12 cellular contexts compared by ENCODE assay signal in genomic region chr1:115782571-115783281, GRCh38. TPM values are rescaled to one million over a fixed set of nuclear protein-coding genes. Genes with fewer than 3 reads are reported as not detected.
DNase-seq lines count a peak whose midpoint lies in the region; ATAC-seq and TF ChIP-seq lines count a peak whose summit lies in the region.
"Had no signal": no experiment of that assay in that cellular context is flagged by ENCODE, and none has a peak within 500 bp of the region (broad histone marks: within the 10 kb centered on the region; RNA-seq: fewer than 3 reads in every experiment).

No MANE protein-coding gene starts in this region.

- ATAC-seq in foreskin keratinocyte = peak; percentile 92
- no peak for ATAC-seq in GM21515 (IDR thresholded peaks at IDR 0.05; ENCODE audit: unreplicated experiment)

- H3K27me3 Mint-ChIP-seq in MCF 10A (ENCODE audit: insufficient read depth, unreplicated experiment) = no peaks in the 10 kb centered on the region

- no peaks in the 10 kb centered on the region for H3K4me1 ChIP-seq in breast epithelium
- H3K4me1 ChIP-seq in SJSA1 (replicated peaks) = peaks cover 7% of the 10 kb centered on the region
- peaks cover 31% of the 10 kb centered on the region for H3K4me1 ChIP-seq in foreskin keratinocyte
- peaks cover 26% of the 10 kb centered on the region for H3K4me1 ChIP-seq in suprapubic skin

- peak overlapping the region; percentile 54 for H3K4me3 Mint-ChIP-seq in MCF 10A (ENCODE audit: unreplicated experiment)

- intact Hi-C loops in MCF 10A (cut with micrococcal nuclease) = no loop called here
- intact Hi-C loops in breast epithelium (cut with DNase I; ENCODE audit: low total_unique reads) = no loop called here

- 36% methylated on average over 1 of the region's 1 CpG for WGBS in suprapubic skin

- H3K9me3 Mint-ChIP-seq in MCF 10A (ENCODE audit: unreplicated experiment) = peaks cover 6% of the 10 kb centered on the region

- no peak overlapping the region for H3K27ac ChIP-seq in breast epithelium
- no peak overlapping the region for H3K27ac ChIP-seq in SJSA1
- H3K27ac ChIP-seq in foreskin keratinocyte = peak overlapping the region; percentile 84
- peak overlapping the region; percentile 67 for H3K27ac ChIP-seq in suprapubic skin
- H3K27ac ChIP-seq: ovary had no signal

- H3K27me3 ChIP-seq in breast epithelium (peaks cover 0 to 2% of the 10 kb centered on the region in 2 donors), SJSA1 (replicated peaks) (peaks cover 2% of the 10 kb centered on the region; the same call in 1 of the 2 replicates), foreskin keratinocyte (no peaks in the 10 kb centered on the region), suprapubic skin (no peaks in the 10 kb centered on the region)
- H3K27me3 ChIP-seq: BLaER1 treated with 17β-estradiol and CSF1 and Interleukin-3, amounts not matched to agents 10 nM and 100 nM; ovary had no signal

- H3K36me3 Mint-ChIP-seq in MCF 10A (ENCODE audit: insufficient read depth, unreplicated experiment) = no peaks in the 10 kb centered on the region

- TF ChIP-seq CTCF in MCF 10A (IDR thresholded peaks at IDR 0.05; ENCODE audit: unreplicated experiment) (no peak), breast epithelium (IDR thresholded peaks at IDR 0.05) (no peak), foreskin keratinocyte (conservative IDR thresholded peaks at IDR 0.05) (no peak), suprapubic skin (IDR thresholded peaks at IDR 0.05) (no peak)

- CTCF ChIA-PET in MCF 10A (lab: Yijun Ruan, JAX) = interaction anchor here (0.6 to 3.3 kb wide), 15 partner anchors 8 to 1314 kb away, joined by 3 to 30 read pairs (median 5); no protein-coding TSS in a partner anchor

- DNase-seq in MCF 10A (ENCODE audit: unreplicated experiment) = peak; percentile 93
- no peak for DNase-seq in breast epithelium (ENCODE audit: low spot score in 2 of 2)
- peak; percentile 48 to 59 for DNase-seq in SJSA1 (ENCODE audit: low read depth in 1 of 2, low spot score in 2 of 2)
- DNase-seq in foreskin keratinocyte = peak; percentile 99
- no peak for DNase-seq in suprapubic skin (ENCODE audit: low spot score in 2 of 2)
- no peak for DNase-seq in foreskin melanocyte
- DNase-seq in Ammon's horn (ENCODE audit: low spot score) = no peak
- DNase-seq: activated CD4-positive, alpha-beta T cell treated with anti-CD3 and anti-CD28 coated beads for 1 hour; H7; ovary had no signal

- POLR2A ChIA-PET in MCF 10A (lab: Yijun Ruan, JAX) = interaction anchor here (0.5 to 3.8 kb wide), 38 partner anchors 10 to 758 kb away, joined by 3 to 64 read pairs (median 4); partner anchors contain the start of genes MAB21L3, SLC22A15 and VANGL1

- TF ChIP-seq POLR2A in breast epithelium (IDR thresholded peaks at IDR 0.05) (no peak), suprapubic skin (IDR thresholded peaks at IDR 0.05) (no peak)

- TF ChIP-seq EP300 in suprapubic skin (IDR thresholded peaks at IDR 0.05) = no peak

- H3K9me3 ChIP-seq in breast epithelium = no peaks in the 10 kb centered on the region
- no peaks in the 10 kb centered on the region for H3K9me3 ChIP-seq in SJSA1 (replicated peaks)
- no peaks in the 10 kb centered on the region for H3K9me3 ChIP-seq in suprapubic skin
- H3K9me3 ChIP-seq: ovary had no signal

- H3K36me3 ChIP-seq in breast epithelium = no peaks in the 10 kb centered on the region
- no peaks in the 10 kb centered on the region for H3K36me3 ChIP-seq in SJSA1
- H3K36me3 ChIP-seq in suprapubic skin = no peaks in the 10 kb centered on the region
- H3K36me3 ChIP-seq: BLaER1 treated with 17β-estradiol and CSF1 and Interleukin-3, amounts not matched to agents 10 nM and 100 nM; ovary had no signal

- peaks cover 34% of the 10 kb centered on the region for H3K4me1 Mint-ChIP-seq in MCF 10A (ENCODE audit: insufficient read depth, unreplicated experiment)

- no TSS peak for BruUV-seq in MCF 10A (replicated peaks; lab: Mats Ljungman, UMichigan)

- peak overlapping the region; percentile 99 for H3K27ac Mint-ChIP-seq in MCF 10A (ENCODE audit: low read depth, unreplicated experiment)

- H3K4me3 ChIP-seq in breast epithelium (no peak overlapping the region), SJSA1 (no peak overlapping the region), suprapubic skin (no peak overlapping the region)
- H3K4me3 ChIP-seq: BLaER1 treated with 17β-estradiol and CSF1 and Interleukin-3, amounts not matched to agents 10 nM and 100 nM; ovary had no signal

RNA-seq across cellular contexts. Expression of gene CASQ2, which starts 14.2 kb away (rescaled TPM):
- total RNA-seq in MCF 10A (2022) (not detected in 2 replicates), breast epithelium (1 to 10 TPM; 2.1 to 3.3 (median 2.6) TPM), foreskin keratinocyte (not detected in 2 replicates), suprapubic skin (1 to 10 TPM; 1.5 to 3.6 (median 2.5) TPM)
- total RNA-seq in SJSA1 (2014; rRNA removed; shearing (Covaris generic)) = not detected in 2 replicates
- polyA plus RNA-seq in foreskin keratinocyte = not detected in 2 replicates

RNA-seq across cellular contexts. Expression of gene NHLH2, which starts 58.2 kb away (rescaled TPM):
- total RNA-seq in MCF 10A (2022) (not detected in 2 replicates), breast epithelium (not detected), foreskin keratinocyte (0.07 and 0.14 TPM in 2 replicates), suprapubic skin (1 to 10 TPM; 1.1 to 1.8 (median 1.6) TPM)
- 0.11 TPM in 1 of 2 replicates, not detected in the other for total RNA-seq in SJSA1 (2014; rRNA removed; shearing (Covaris generic))
- 0.07 and 0.11 TPM in 2 replicates for polyA plus RNA-seq in foreskin keratinocyte
- total RNA-seq: ovary had no signal
- polyA plus RNA-seq: ovary had no signal

Comparison
In these comparisons a context has a peak if more than half of its experiments do, and no peak if none do; other contexts are left out.
1. DNase-seq: peak in MCF 10A (single experiment), SJSA1 (2 of 2) and foreskin keratinocyte (2 of 2); none in breast epithelium (0 of 2), suprapubic skin (0 of 2), foreskin melanocyte (single experiment) and Ammon's horn (single experiment).
2. H3K27ac ChIP-seq: peak in foreskin keratinocyte (single experiment) and suprapubic skin (single experiment); none in breast epithelium (0 of 2) and SJSA1 (single experiment).